ENCODE assay signal across 1 cellular context in genomic region chr16:89475144-89475543, GRCh38.
TF ChIP-seq lines count a peak whose summit lies in the region.

No MANE protein-coding gene starts in this region.

TF ChIP-seq in K562, 482 proteins besides CTCF, POLR2A, EP300 and RAD21:
- TF ChIP-seq RFX1 (IDR thresholded peaks at IDR 0.05) (peak; percentile 80), ARNT (IDR thresholded peaks at IDR 0.05) (no peak)
